ENCODE assay signal across 8 cellular contexts in genomic region chr6:73263570-73263909, GRCh38. TPM values are rescaled to one million over a fixed set of nuclear protein-coding genes. Genes with fewer than 3 reads are reported as not detected.
DNase-seq lines count a peak whose midpoint lies in the region; ATAC-seq lines count a peak whose summit lies in the region.

No MANE protein-coding gene starts in this region.

- no peaks in the 10 kb centered on the region for H3K27me3 Mint-ChIP-seq in activated naive CD4-positive, alpha-beta T cell treated with anti-CD3 and anti-CD28 coated beads, Interleukin-2, amount 10 ng/mL, durations not matched to agents 7 days and 5 days
- no peaks in the 10 kb centered on the region for H3K27me3 Mint-ChIP-seq in naive B cell

- ATAC-seq in naive B cell (ENCODE audit: low read depth in 2 of 2) = no peak

- H3K4me3 Mint-ChIP-seq in activated naive CD4-positive, alpha-beta T cell treated with anti-CD3 and anti-CD28 coated beads, Interleukin-2, amount 10 ng/mL, durations not matched to agents 7 days and 5 days = peak overlapping the region; percentile 72
- peak overlapping the region; percentile 82 to 96 (median 85) for H3K4me3 Mint-ChIP-seq in naive B cell

- DNase-seq in activated naive CD4-positive, alpha-beta T cell treated with anti-CD3 and anti-CD28 coated beads, Interleukin-2, amount 10 ng/mL, durations not matched to agents 7 days and 5 days = no peak
- no peak for DNase-seq in activated naive CD4-positive, alpha-beta T cell treated with Interleukin-2 at 50 U/mL for 16 hours
- DNase-seq in Jurkat, Clone E6-1 (ENCODE audit: low read depth, low spot score) = no peak
- DNase-seq in cerebellar cortex (ENCODE audit: low spot score) (peak; percentile 39), naive B cell (no peak), amygdala (lab: John Stamatoyannopoulos, UW) (no peak), NOMO-1 (lab: John Stamatoyannopoulos, UW; ENCODE audit: unreplicated experiment in 2 of 2) (no peak), NCI-H1694 treated with DMSO at 0.1 percent for 48 hours (lab: John Stamatoyannopoulos, UW) (no peak)

- CTCF ChIA-PET in activated naive CD4-positive, alpha-beta T cell treated with anti-CD3 and anti-CD28 coated beads, Interleukin-2, amount 10 ng/mL, durations not matched to agents 7 days and 5 days (lab: Charles Lee) = no interaction called here

- peaks cover 36% of the 10 kb centered on the region for H3K4me1 Mint-ChIP-seq in activated naive CD4-positive, alpha-beta T cell treated with anti-CD3 and anti-CD28 coated beads, Interleukin-2, amount 10 ng/mL, durations not matched to agents 7 days and 5 days
- H3K4me1 Mint-ChIP-seq in naive B cell = peaks cover 8 to 31% (median 22%) of the 10 kb centered on the region in 3 donors

- H3K4me3 ChIP-seq in Jurkat, Clone E6-1 (ENCODE audit: low read length) = peak overlapping the region; percentile 90

- H3K36me3 Mint-ChIP-seq in activated naive CD4-positive, alpha-beta T cell treated with anti-CD3 and anti-CD28 coated beads, Interleukin-2, amount 10 ng/mL, durations not matched to agents 7 days and 5 days = peaks cover 31% of the 10 kb centered on the region
- no peaks in the 10 kb centered on the region for H3K36me3 Mint-ChIP-seq in naive B cell

- H3K9me3 Mint-ChIP-seq in activated naive CD4-positive, alpha-beta T cell treated with anti-CD3 and anti-CD28 coated beads, Interleukin-2, amount 10 ng/mL, durations not matched to agents 7 days and 5 days = no peaks in the 10 kb centered on the region
- no peaks in the 10 kb centered on the region for H3K9me3 Mint-ChIP-seq in naive B cell

- H3K27ac Mint-ChIP-seq in activated naive CD4-positive, alpha-beta T cell treated with anti-CD3 and anti-CD28 coated beads, Interleukin-2, amount 10 ng/mL, durations not matched to agents 7 days and 5 days = peak overlapping the region; percentile 52
- H3K27ac Mint-ChIP-seq in naive B cell = peak overlapping the region in 3 of 6 donors; percentile 11 to 26 (median 15)

RNA-seq across cellular contexts. Expression of gene KHDC1, which starts 0.5 kb away (rescaled TPM):
- 2.0 TPM for polyA plus RNA-seq in Jurkat, Clone E6-1 (2012; ENCODE audit: insufficient read depth, insufficient read length)
- 10 to 100 TPM in 1 of 6 donors, 1 to 10 TPM in 4, under 1 TPM in 1; 0.48 to 11.4 (median 2.6) TPM for polyA plus RNA-seq in naive B cell (ENCODE audit: low read depth in 6 of 6)

RNA-seq across cellular contexts. Expression of gene KHDC1L, which starts 38.2 kb away (rescaled TPM):
- polyA plus RNA-seq in Jurkat, Clone E6-1 (2012; ENCODE audit: insufficient read depth, insufficient read length) = not detected
- not detected for polyA plus RNA-seq in naive B cell (ENCODE audit: low read depth in 6 of 6)
